ENCODE assay signal across 10 cellular contexts in the genomic region with DNA sequence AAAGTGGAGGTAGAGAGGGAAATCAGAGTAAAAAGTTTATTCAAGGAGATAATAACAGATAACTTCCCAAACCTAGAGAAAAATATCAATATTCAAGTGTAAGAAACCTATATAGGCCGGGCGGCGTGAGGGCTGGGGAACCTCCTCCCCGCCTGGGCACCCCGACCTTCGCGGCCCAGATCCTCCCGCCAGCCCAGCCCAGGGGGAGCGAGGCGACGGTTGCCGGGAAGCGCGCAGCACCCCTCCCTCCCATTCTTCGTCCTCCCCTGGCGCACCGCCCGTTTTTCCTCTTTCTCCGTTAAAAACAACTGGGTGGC. TPM values are rescaled to one million over a fixed set of nuclear protein-coding genes. Genes with fewer than 3 reads are reported as not detected.
A peak's percentile ranks its signal among the peaks of the same experiment; 100 is the strongest.
DNase-seq lines count a peak whose midpoint lies in the region; ATAC-seq and TF ChIP-seq lines count a peak whose summit lies in the region.
"Had no signal": no experiment of that assay in that cellular context is flagged by ENCODE, and none has a peak within 500 bp of the region (broad histone marks: within the 10 kb centered on the region; RNA-seq: fewer than 3 reads in every experiment).

No MANE protein-coding gene starts in this region.

- peaks cover 43 to 87% (median 63%) of the 10 kb centered on the region in 3 donors for H3K27me3 Mint-ChIP-seq in naive B cell

- POLR2A ChIA-PET in AG04449 (lab: Yijun Ruan, JAX) (no interaction called here), PC-3 (lab: Charles Lee; ENCODE audit: unreplicated experiment) (no interaction called here)

- ATAC-seq in PC-3 (peak; percentile 12), naive B cell (ENCODE audit: low read depth in 2 of 2) (peak; percentile 26 to 43), GM18861 (IDR thresholded peaks at IDR 0.05; ENCODE audit: unreplicated experiment) (no peak), GM18520 (IDR thresholded peaks at IDR 0.05; ENCODE audit: unreplicated experiment) (no peak), GM18867 (IDR thresholded peaks at IDR 0.05; ENCODE audit: unreplicated experiment) (no peak), GM21717 (IDR thresholded peaks at IDR 0.05; ENCODE audit: unreplicated experiment) (no peak)

- H4K20me1 ChIP-seq in PC-3 (ENCODE audit: low read length), result no peaks in the 10 kb centered on the region

- no peak for TF ChIP-seq CTCF in AG04449 (IDR thresholded peaks at IDR 0.05; ENCODE audit: insufficient read depth, low read length, missing control alignments)
- TF ChIP-seq CTCF in PC-3 (conservative IDR thresholded peaks at IDR 0.05; ENCODE audit: low read depth, low read length), result no peak

- H3K27ac ChIP-seq in PC-3 (ENCODE audit: low read length) (no peak overlapping the region), epithelial cell of prostate (peak overlapping the region; percentile 3)

- no TSS peak for BruUV-seq in PC-3 (replicated peaks; lab: Mats Ljungman, UMichigan)

- no peaks in the 10 kb centered on the region for H3F3A ChIP-seq in PC-3 (ENCODE audit: low read length, unreplicated experiment)

- peak overlapping the region in 2 of 6 donors; percentile 61 to 73 for H3K27ac Mint-ChIP-seq in naive B cell

- no peaks in the 10 kb centered on the region for H3K79me2 ChIP-seq in PC-3 (ENCODE audit: low read length)

- intact Hi-C loops in PC-3 (cut with micrococcal nuclease), result loop anchor here (1.0 to 5.0 kb wide), 2 partner anchors 47 to 156 kb away; no protein-coding TSS in a partner anchor

- peaks cover 32% of the 10 kb centered on the region for H3K4me1 ChIP-seq in PC-3 (ENCODE audit: insufficient read depth, low read length)

- H3K27me3 ChIP-seq in PC-3 (ENCODE audit: low read length), result no peaks in the 10 kb centered on the region

- peaks cover 0 to 15% (median 6%) of the 10 kb centered on the region in 7 donors for H3K9me3 Mint-ChIP-seq in naive B cell

- peaks cover 2% of the 10 kb centered on the region for H3K9me3 ChIP-seq in PC-3 (ENCODE audit: low read length)
- H3K9me3 ChIP-seq: adrenal gland had no signal

- H3K36me3 Mint-ChIP-seq in naive B cell, result peaks cover 0 to 7% of the 10 kb centered on the region in 2 donors

- H3K4me2 ChIP-seq in PC-3 (ENCODE audit: low read length), result peak overlapping the region; percentile 91

- CTCF ChIA-PET in AG04449 (lab: Yijun Ruan, JAX), result interaction anchor here (1.6 kb wide), 1 partner anchor 12 kb away, joined by 4 read pairs; no protein-coding TSS in a partner anchor
- CTCF ChIA-PET in PC-3 (lab: Charles Lee), result interaction anchor here (1.2 kb wide), 1 partner anchor 48 kb away, joined by 3 read pairs; no protein-coding TSS in a partner anchor

- peak overlapping the region; percentile 96 for H2AFZ ChIP-seq in PC-3 (ENCODE audit: low read length)

- peaks cover 1 to 22% (median 12%) of the 10 kb centered on the region in 3 donors for H3K4me1 Mint-ChIP-seq in naive B cell

- H3K4me3 Mint-ChIP-seq in naive B cell, result peak overlapping the region; percentile 20 to 84 (median 74)

- H3K9ac ChIP-seq in PC-3 (ENCODE audit: low read length), result peak overlapping the region; percentile 51

- no peaks in the 10 kb centered on the region for H3K9me2 ChIP-seq in PC-3 (replicated peaks; ENCODE audit: low read length)

- no peak for DNase-seq in AG04449 (ENCODE audit: low read depth, low spot score)
- DNase-seq in PC-3, result no peak
- no peak for DNase-seq in epithelial cell of prostate (ENCODE audit: low read depth, low spot score)
- no peak for DNase-seq in naive B cell

- no peaks in the 10 kb centered on the region for H3K36me3 ChIP-seq in PC-3 (ENCODE audit: low read depth, low read length)
- H3K36me3 ChIP-seq: adrenal gland had no signal

- H3K4me3 ChIP-seq in AG04449 (ENCODE audit: low read depth, low read length) (peak overlapping the region; percentile 63), PC-3 (ENCODE audit: low read length) (peak overlapping the region; percentile 74)

RNA-seq across cellular contexts. Expression of a gene that starts 32.4 kb away (rescaled TPM):
- not detected in 2 replicates for total RNA-seq in PC-3 (2014; rRNA removed)
- polyA plus RNA-seq in naive B cell (ENCODE audit: low read depth in 6 of 6), result not detected
- total RNA-seq: LHCN-M2 had no signal

Comparison
In these comparisons a context has a peak if more than half of its experiments do, and no peak if none do; other contexts are left out.
1. ATAC-seq: peak in PC-3 (single experiment) and naive B cell (2 of 2); none in GM18861 (single experiment), GM18520 (single experiment), GM18867 (single experiment) and GM21717 (single experiment).